23 cellular contexts compared by ENCODE assay signal in genomic region chr2:26642437-26642836, GRCh38. TPM values are rescaled to one million over a fixed set of nuclear protein-coding genes. Genes with fewer than 3 reads are reported as not detected.
A peak's percentile ranks its signal among the peaks of the same experiment; 100 is the strongest.
DNase-seq lines count a peak whose midpoint lies in the region; ATAC-seq, FAIRE-seq and TF ChIP-seq lines count a peak whose summit lies in the region.
"Had no signal": no experiment of that assay in that cellular context is flagged by ENCODE, and none has a peak within 500 bp of the region (broad histone marks: within the 10 kb centered on the region; RNA-seq: fewer than 3 reads in every experiment).

No MANE protein-coding gene starts in this region.

- peak overlapping the region; percentile 63 for H2BK15ac ChIP-seq in H1 (ENCODE audit: low read length)

- peaks cover 23% of the 10 kb centered on the region for H3K4me1 Mint-ChIP-seq in WTC11
- H3K4me1 Mint-ChIP-seq: CD4-positive, CD25-positive, alpha-beta regulatory T cell; IgD-negative memory B cell had no signal

- TF ChIP-seq POLR2A in adrenal gland (IDR thresholded peaks at IDR 0.05), result no peak
- no peak for TF ChIP-seq POLR2A in H1 (IDR thresholded peaks at IDR 0.05; ENCODE audit: control extremely low read depth in 1 of 2, low read depth in 2 of 2, low read length in 2 of 2)
- TF ChIP-seq POLR2A in thyroid gland (IDR thresholded peaks at IDR 0.05), result no peak

- no peak overlapping the region for H3K27ac Mint-ChIP-seq in WTC11
- H3K27ac Mint-ChIP-seq: CD4-positive, CD25-positive, alpha-beta regulatory T cell; GM23338; IgD-negative memory B cell had no signal

- intact Hi-C loops in adrenal gland (cut with DNase I), result no loop called here
- intact Hi-C loops in thyroid gland (cut with DNase I), result no loop called here

- H3K36me3 Mint-ChIP-seq in WTC11, result no peaks in the 10 kb centered on the region
- H3K36me3 Mint-ChIP-seq: CD4-positive, CD25-positive, alpha-beta regulatory T cell; IgD-negative memory B cell had no signal

- no peak overlapping the region for H3K14ac ChIP-seq in H1 (ENCODE audit: insufficient read length)

- H3K9ac ChIP-seq in H1 (replicated peaks in 1 of 4; ENCODE audit: extremely low read depth in 1 of 4, low read depth in 3 of 4, low read length in 3 of 4), result no peak overlapping the region

- WGBS in adrenal gland, 4 donors, result 69 to 90% (median 81%) methylated on average over 3 of the region's 3 CpGs
- WGBS in H1 (ENCODE audit: extremely low coverage in 1 of 2, insufficient coverage in 1 of 2, insufficient read length in 1 of 2, insufficient replicate concordance in 2 of 2, low coverage in 1 of 2, low lambda C conversion rate in 2 of 2, missing lambda C conversion rate in 1 of 2), 2 experiments, result 62% methylated on average over 3 of the region's 3 CpGs; no CpG with 5 or more reads in 1 of the 2 experiments
- WGBS in thyroid gland, 2 donors, result 73 to 83% methylated on average over 3 of the region's 3 CpGs

- H2BK12ac ChIP-seq in H1 (ENCODE audit: low read depth, low read length), result peak overlapping the region; percentile 68; the same call in 1 of the 2 replicates

- H2BK5ac ChIP-seq in H1 (ENCODE audit: low read depth, low read length), result no peak overlapping the region

- H2BK20ac ChIP-seq in H1 (ENCODE audit: low read length), result no peak overlapping the region

- no peaks in the 10 kb centered on the region for H3K27me3 ChIP-seq in adrenal gland
- H3K27me3 ChIP-seq in H1 (replicated peaks in 1 of 4; ENCODE audit: control insufficient read depth in 3 of 4, extremely low read depth in 1 of 4, insufficient read depth in 3 of 4, low read length in 3 of 4), result no peaks in the 10 kb centered on the region; a peak in 2 of 7 replicates
- H3K27me3 ChIP-seq in thyroid gland, result no peaks in the 10 kb centered on the region
- H3K27me3 ChIP-seq: BE2C had no signal

- ATAC-seq in WTC11, result no peak
- no peak for ATAC-seq in HG03378 (IDR thresholded peaks at IDR 0.05; ENCODE audit: unreplicated experiment)
- ATAC-seq: GM23338, HepG2 had no signal

- no peak overlapping the region for H2AK5ac ChIP-seq in H1 (ENCODE audit: low read depth, low read length)

- no peak overlapping the region for H4K91ac ChIP-seq in H1 (replicated peaks; ENCODE audit: insufficient read length, low read length)

- H3K27ac ChIP-seq in adrenal gland, result no peak overlapping the region
- no peak overlapping the region for H3K27ac ChIP-seq in H1 (ENCODE audit: low read depth, low read length)
- peak overlapping the region in 2 of 3 donors; percentile 79 to 83 for H3K27ac ChIP-seq in thyroid gland

- H4K20me1 ChIP-seq in H1 (replicated peaks in 1 of 2; ENCODE audit: control insufficient read depth in 1 of 2, insufficient read depth in 2 of 2, low read length in 2 of 2), result no peaks in the 10 kb centered on the region

- H3K9me3 ChIP-seq in adrenal gland (replicated peaks in 1 of 3), result no peaks in the 10 kb centered on the region
- H3K9me3 ChIP-seq in H1 (ENCODE audit: insufficient read depth in 2 of 2, low read depth in 1 of 2, low read length in 1 of 2), result no peaks in the 10 kb centered on the region
- no peaks in the 10 kb centered on the region for H3K9me3 ChIP-seq in thyroid gland
- H3K9me3 ChIP-seq: BE2C, Caco-2 had no signal

- 0 out of 4 replicates have a peak, but pooled peaks cover 0 to 3% of the 10 kb centered on the region in 2 experiments for H3K79me2 ChIP-seq in H1 (ENCODE audit: control insufficient read depth in 1 of 2, insufficient read depth in 2 of 2, low read length in 2 of 2)

- H3K23ac ChIP-seq in H1 (ENCODE audit: insufficient read length), result no peak overlapping the region

- no peak overlapping the region for H3K4me3 ChIP-seq in adrenal gland
- H3K4me3 ChIP-seq in H1 (ENCODE audit: extremely low read depth in 1 of 4, insufficient read depth in 2 of 4, low read depth in 3 of 4, low read length in 4 of 4), result no peak overlapping the region
- H3K4me3 ChIP-seq in thyroid gland (replicated peaks in 1 of 3), result no peak overlapping the region
- H3K4me3 ChIP-seq: GM23338 had no signal

- no peak overlapping the region for H3K4ac ChIP-seq in H1 (replicated peaks; ENCODE audit: insufficient read length, low read depth, low read length)

- no peak for TF ChIP-seq EP300 in H1 (IDR thresholded peaks at IDR 0.05; ENCODE audit: borderline replicate concordance in 1 of 2, low read depth in 2 of 2, low read length in 2 of 2)

- no peak overlapping the region for H3K18ac ChIP-seq in H1 (ENCODE audit: extremely low read depth, low read length)

- H3K4me2 ChIP-seq in H1 (ENCODE audit: insufficient read depth in 1 of 2, low read depth in 2 of 2, low read length in 2 of 2), result no peak overlapping the region
- H3K4me2 ChIP-seq: GM23338 had no signal

- no peaks in the 10 kb centered on the region for H3K9me3 Mint-ChIP-seq in WTC11
- H3K9me3 Mint-ChIP-seq: CD4-positive, CD25-positive, alpha-beta regulatory T cell; GM23338; IgD-negative memory B cell had no signal

- CTCF ChIA-PET in H1 (lab: Charles Lee; ENCODE audit: partially characterized antibody) (no interaction called here), WTC11 (lab: Charles Lee) (no interaction called here)

- no peak overlapping the region for H3K4me3 Mint-ChIP-seq in WTC11
- H3K4me3 Mint-ChIP-seq: CD4-positive, CD25-positive, alpha-beta regulatory T cell; GM23338; IgD-negative memory B cell had no signal

- no peak for TF ChIP-seq RAD21 in H1 (IDR thresholded peaks at IDR 0.05 in 1 of 2, conservative IDR thresholded peaks at IDR 0.05 in 1 of 2; ENCODE audit: low read depth in 2 of 2, low read length in 2 of 2)

- no peaks in the 10 kb centered on the region for H3K27me3 Mint-ChIP-seq in WTC11 (ENCODE audit: low read depth)

- no peak overlapping the region for H4K5ac ChIP-seq in H1 (ENCODE audit: insufficient read length, low read depth, low read length)

- no peaks in the 10 kb centered on the region for H3K79me1 ChIP-seq in H1 (ENCODE audit: low read depth, low read length)

- H2BK120ac ChIP-seq in H1 (replicated peaks; ENCODE audit: low read depth, low read length), result no peak overlapping the region

- no peak overlapping the region for H3K56ac ChIP-seq in H1 (replicated peaks; ENCODE audit: insufficient read length, low read depth, low read length)

- no peaks in the 10 kb centered on the region for H3K36me3 ChIP-seq in adrenal gland (replicated peaks in 1 of 2)
- no peaks in the 10 kb centered on the region for H3K36me3 ChIP-seq in H1 (ENCODE audit: control insufficient read depth in 2 of 4, insufficient read depth in 4 of 4, low read length in 3 of 4)
- no peaks in the 10 kb centered on the region for H3K36me3 ChIP-seq in thyroid gland
- H3K36me3 ChIP-seq: BE2C had no signal

- no peak for FAIRE-seq in H1 (lab: Jason Lieb, UNC)
- FAIRE-seq: A204.1, D721Med, GM12892, GM18507, HepG2 had no signal

- POLR2A ChIA-PET in H1 (lab: Charles Lee; ENCODE audit: partially characterized antibody), result no interaction called here
- POLR2A ChIA-PET in WTC11 (lab: Charles Lee), result no interaction called here

- no peak overlapping the region for H2AFZ ChIP-seq in H1 (ENCODE audit: low read length)
- H2AFZ ChIP-seq: GM23338 had no signal

- H3K23me2 ChIP-seq in H1 (ENCODE audit: low read depth, low read length), result no peaks in the 10 kb centered on the region

- no peak for TF ChIP-seq CTCF in adrenal gland (IDR thresholded peaks at IDR 0.05)
- TF ChIP-seq CTCF in H1 (IDR thresholded peaks at IDR 0.05; ENCODE audit: control extremely low read depth in 1 of 3, insufficient read depth in 1 of 3, low read depth in 1 of 3, low read length in 3 of 3), result no peak
- TF ChIP-seq CTCF in thyroid gland (IDR thresholded peaks at IDR 0.05), result no peak
- TF ChIP-seq CTCF in WTC11 (IDR thresholded peaks at IDR 0.05), result no peak

- DNase-seq in adrenal gland, result peak in 4 of 7 donors; percentile 7 to 34 (median 14)
- peak in 1 of 2 experiments; percentile 37 for DNase-seq in H1 (ENCODE audit: low read depth in 1 of 2, low spot score in 2 of 2)
- DNase-seq in mesenteric fat pad (ENCODE audit: low spot score), result peak; percentile 68
- no peak for DNase-seq in thyroid gland
- no peak for DNase-seq in WTC11 (ENCODE audit: low spot score)
- no peak for DNase-seq in iPS-NIHi11 (ENCODE audit: low spot score)
- DNase-seq: ACHN; BE2C; C1 segment of cervical spinal cord; Caco-2; CD4-positive, CD25-positive, alpha-beta regulatory T cell; DMS79; GDM1; H7 had no signal

- H4K8ac ChIP-seq in H1 (ENCODE audit: extremely low read depth, insufficient read depth, low read length), result no peak overlapping the region

- peaks cover 10 to 14% of the 10 kb centered on the region in 2 donors for H3K4me1 ChIP-seq in adrenal gland (replicated peaks in 1 of 2)
- peaks cover 0 to 11% (median 6%) of the 10 kb centered on the region in 4 experiments; a peak in 5 of 7 replicates for H3K4me1 ChIP-seq in H1 (replicated peaks in 1 of 4; ENCODE audit: control insufficient read depth in 3 of 4, insufficient read depth in 4 of 4, low read length in 3 of 4)
- peaks cover 44 to 47% of the 10 kb centered on the region in 2 donors for H3K4me1 ChIP-seq in thyroid gland
- H3K4me1 ChIP-seq: Caco-2 had no signal

RNA-seq across cellular contexts. Expression of gene CIB4, which starts 1.3 kb away (rescaled TPM):
- total RNA-seq in adrenal gland, result 1 to 10 TPM in 6 of 8 donors, not detected in 2; 2.2 to 6.9 (median 3.5) TPM
- 10 to 100 TPM in 1 of 3 donors, 1 to 10 TPM in 2; 3.3 to 10.1 (median 5.3) TPM for polyA plus RNA-seq in adrenal gland
- total RNA-seq in H1 (2021; fragmentation: NEBNext Ultra II Directional; extraction: Animal tissue kit (Norgen Biotek cat#: 25700)), result not detected in 2 replicates
- polyA plus RNA-seq in H1 (2011; rRNA removed), result not detected in 2 replicates
- not detected for polyA plus RNA-seq in H1 (2011; cell fraction: cytosol; rRNA removed)
- polyA plus RNA-seq in H1 (2011; cell fraction: nucleus; rRNA removed), result not detected
- not detected in 4 replicates for polyA plus RNA-seq in H1 (2012, experiment 1 of 2)
- not detected for polyA plus RNA-seq in H1 (2012, experiment 2 of 2)
- polyA plus RNA-seq in H1 (2013, experiment 1 of 2), result not detected
- polyA plus RNA-seq in H1 (2013, experiment 2 of 2), result not detected
- polyA minus RNA-seq in H1 (2011; rRNA and poly(A)+ RNA removed), result not detected in 2 replicates
- not detected for polyA minus RNA-seq in H1 (2011; cell fraction: cytosol; rRNA and poly(A)+ RNA removed)
- polyA minus RNA-seq in H1 (2011; cell fraction: nucleus; rRNA and poly(A)+ RNA removed), result not detected
- not detected for total RNA-seq in mesenteric fat pad
- under 1 TPM in 2 of 4 donors, not detected in 2; 0.45 to 0.94 TPM for total RNA-seq in thyroid gland
- total RNA-seq in WTC11 (2021), result not detected in 3 replicates
- total RNA-seq: Caco-2; CD4-positive, CD25-positive, alpha-beta regulatory T cell; Daoy; GM23338; H7; HepG2 had no signal
- polyA plus RNA-seq: CD4-positive, CD25-positive, alpha-beta regulatory T cell; GM23338; HepG2; IgD-negative memory B cell had no signal

RNA-seq across cellular contexts. Expression of gene KCNK3, which starts 50.1 kb away (rescaled TPM):
- total RNA-seq in adrenal gland (100 to 1,000 TPM; 366 to 595 (median 455) TPM), mesenteric fat pad (1.9 TPM), thyroid gland (1 to 10 TPM; 4.8 to 8.3 (median 5.6) TPM), WTC11 (2021) (0.22 to 0.30 TPM (median 0.30 TPM) in 3 replicates)
- polyA plus RNA-seq in adrenal gland (100 to 1,000 TPM; 133 to 325 (median 160) TPM), H1 (2011; rRNA removed) (0.29 and 0.33 TPM in 2 replicates)
- total RNA-seq in H1 (2021; fragmentation: NEBNext Ultra II Directional; extraction: Animal tissue kit (Norgen Biotek cat#: 25700)), result 0.11 and 0.30 TPM in 2 replicates
- polyA plus RNA-seq in H1 (2011; cell fraction: cytosol; rRNA removed), result 0.08 TPM
- 0.11 TPM for polyA plus RNA-seq in H1 (2011; cell fraction: nucleus; rRNA removed)
- 0.05 to 0.24 TPM (median 0.14 TPM) in 4 replicates for polyA plus RNA-seq in H1 (2012, experiment 1 of 2)
- polyA plus RNA-seq in H1 (2012, experiment 2 of 2), result 0.09 TPM
- polyA plus RNA-seq in H1 (2013, experiment 1 of 2), result 0.06 TPM
- 0.04 TPM for polyA plus RNA-seq in H1 (2013, experiment 2 of 2)
- polyA minus RNA-seq in H1 (2011; rRNA and poly(A)+ RNA removed), result 0.06 and 0.15 TPM in 2 replicates
- polyA minus RNA-seq in H1 (2011; cell fraction: cytosol; rRNA and poly(A)+ RNA removed), result not detected
- not detected for polyA minus RNA-seq in H1 (2011; cell fraction: nucleus; rRNA and poly(A)+ RNA removed)
- total RNA-seq: CD4-positive, CD25-positive, alpha-beta regulatory T cell; GM23338; HepG2 had no signal
- polyA plus RNA-seq: CD4-positive, CD25-positive, alpha-beta regulatory T cell; GM23338; HepG2; IgD-negative memory B cell had no signal

Comparison
In these comparisons a context has a peak if more than half of its experiments do, and no peak if none do; other contexts are left out.
1. DNase-seq: peak in adrenal gland (4 of 7) and mesenteric fat pad (single experiment); none in thyroid gland (0 of 2), WTC11 (single experiment) and iPS-NIHi11 (single experiment).
2. H3K27ac ChIP-seq: peak in thyroid gland (2 of 3); none in adrenal gland (0 of 5) and H1 (single experiment).
3. RNA of gene KCNK3, which starts 50.1 kb away (total RNA-seq): 366 to 595 TPM in adrenal gland; 4.8 to 8.3 TPM in thyroid gland, 1.9 TPM in mesenteric fat pad (single experiment), 0.11 to 0.30 TPM in H1 and 0.22 to 0.30 TPM in WTC11; every median in the first group is over 10 times any median in the second.